ENCODE assay signal across 28 cellular contexts in the genomic region with DNA sequence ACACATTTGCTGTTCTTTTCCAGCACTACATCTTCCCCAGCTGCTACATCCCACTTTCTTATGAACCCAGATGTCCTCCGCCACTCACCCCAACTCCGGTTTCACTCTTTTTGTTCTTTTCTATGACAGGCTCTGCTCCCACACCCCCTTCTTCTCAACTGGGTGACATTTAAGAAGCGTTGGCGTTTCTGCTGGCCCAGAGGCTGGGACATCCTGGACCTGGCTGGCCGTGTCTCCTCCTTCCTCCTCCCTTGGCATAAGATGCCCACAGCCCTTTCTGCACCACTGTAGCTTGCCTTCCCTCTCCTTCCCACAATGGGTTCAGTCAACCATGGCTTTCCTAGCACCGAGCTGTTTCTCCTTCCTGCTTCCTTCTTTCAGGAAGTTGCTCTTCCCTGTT. TPM values are rescaled to one million over a fixed set of nuclear protein-coding genes. Genes with fewer than 3 reads are reported as not detected.
DNase-seq lines count a peak whose midpoint lies in the region; ATAC-seq and TF ChIP-seq lines count a peak whose summit lies in the region.
"Had no signal": no experiment of that assay in that cellular context is flagged by ENCODE, and none has a peak within 500 bp of the region (broad histone marks: within the 10 kb centered on the region; RNA-seq: fewer than 3 reads in every experiment).

No MANE protein-coding gene starts in this region.

- WGBS in esophagus squamous epithelium, 2 donors = 79 to 84% methylated on average over 6 of the region's 6 CpGs

- H3K4me3 ChIP-seq in esophagus squamous epithelium = no peak overlapping the region
- no peak overlapping the region for H3K4me3 ChIP-seq in skin epidermis
- H3K4me3 ChIP-seq: GM12878 had no signal

- H3K36me3 ChIP-seq in esophagus squamous epithelium = no peaks in the 10 kb centered on the region

- H3K27me3 ChIP-seq in esophagus squamous epithelium = no peaks in the 10 kb centered on the region

- ATAC-seq in GM21717 (IDR thresholded peaks at IDR 0.05; ENCODE audit: unreplicated experiment) = no peak
- ATAC-seq: GM12878, HCT116, PC-3 had no signal

- TF ChIP-seq CTCF in VCaP (conservative IDR thresholded peaks at IDR 0.05) (no peak), esophagus squamous epithelium (IDR thresholded peaks at IDR 0.05) (no peak)

- H3K9me3 ChIP-seq in esophagus squamous epithelium = no peaks in the 10 kb centered on the region
- H3K9me3 ChIP-seq: SK-N-SH had no signal

- H3K27ac ChIP-seq in VCaP (peak overlapping the region; percentile 97), esophagus squamous epithelium (peak overlapping the region in 3 of 4 donors; percentile 78 to 92 (median 83)), skin epidermis (peak overlapping the region in 11 of 21 experiments; percentile 11 to 76 (median 41))
- H3K27ac ChIP-seq: KMS-11 had no signal

- intact Hi-C loops in esophagus squamous epithelium (cut with DNase I) (no loop called here), head of caudate nucleus (cut with DNase I) (no loop called here)

- TF ChIP-seq POLR2A in esophagus squamous epithelium (IDR thresholded peaks at IDR 0.05) = no peak

- DNase-seq in DMS53 (lab: John Stamatoyannopoulos, UW) (peak; percentile 61), esophagus squamous epithelium (lab: John Stamatoyannopoulos, UW) (no peak), DMS79 treated with DMSO at 0.1 percent for 48 hours (lab: John Stamatoyannopoulos, UW) (no peak), CD1c-positive myeloid dendritic cell (ENCODE audit: extremely low spot score) (no peak), head of caudate nucleus (no peak)
- DNase-seq: C1 segment of cervical spinal cord; EL; GDM1; MM.1S; NCI-H1048; NCI-H1417; NCI-H187; NCI-H2081 treated with DMSO at 0.1 percent for 48 hours; NCI-H2171; NCI-H226; NCI-H524; NCI-H82; NK-92 treated with Interleukin-12 subunit alpha and Interleukin-12 subunit beta, amount 100 ng/mL, for 24 hours; PC-3; SK-N-SH had no signal

- H3K4me1 ChIP-seq in esophagus squamous epithelium = peaks cover 32 to 99% (median 45%) of the 10 kb centered on the region in 3 donors

RNA-seq across cellular contexts. Expression of a gene that starts 9.4 kb away (rescaled TPM):
- 100 to 1,000 TPM in 1 of 4 donors, 10 to 100 TPM in 3; 14.5 to 148 (median 22.6) TPM for total RNA-seq in esophagus squamous epithelium
- total RNA-seq: A673, GM12878, H4, PC-3 had no signal

RNA-seq across cellular contexts. Expression of a gene that starts 16.0 kb away (rescaled TPM):
- 100 to 1,000 TPM; 196 to 799 (median 315) TPM for total RNA-seq in esophagus squamous epithelium
- total RNA-seq: A673, GM12878, H4, PC-3 had no signal

Comparison
In these comparisons a context has a peak if more than half of its experiments do, and no peak if none do; other contexts are left out.
1. H3K27ac ChIP-seq: peak in every context shown above with its lines; median percentile 97 in VCaP; 83 in esophagus squamous epithelium; 41 in skin epidermis.